ENCODE assay signal across 8 cellular contexts in genomic region chr7:39413866-39414668, GRCh38.
DNase-seq lines count a peak whose midpoint lies in the region; ATAC-seq, FAIRE-seq and TF ChIP-seq lines count a peak whose summit lies in the region.

No MANE protein-coding gene starts in this region.

- H3K9me3 Mint-ChIP-seq in stimulated activated naive B cell treated with anti-CD40 and anti-IgM and Interleukin-4, amounts not matched to agents 10 μg/mL and 1 μg/mL and 100 μg/mL, for 72 hours, result no peaks in the 10 kb centered on the region

- H2BK15ac ChIP-seq in mesendoderm (replicated peaks; ENCODE audit: low read depth), result no peak overlapping the region

- H3K56ac ChIP-seq in mesendoderm (ENCODE audit: low read length), result peak overlapping the region; percentile 86

- H3K79me2 ChIP-seq in mesendoderm (ENCODE audit: control insufficient read depth, insufficient read depth, low read length), result no peaks in the 10 kb centered on the region

- H2AK5ac ChIP-seq in mesendoderm (ENCODE audit: low read length), result no peak overlapping the region

- peak overlapping the region; percentile 90 for H3K4me2 ChIP-seq in mesendoderm (ENCODE audit: low read length)

- no peaks in the 10 kb centered on the region for H3K9me3 ChIP-seq in effector memory CD4-positive, alpha-beta T cell (ENCODE audit: control insufficient read depth, low read length)

- H4K8ac ChIP-seq in mesendoderm (ENCODE audit: low read depth, low read length), result peak overlapping the region; percentile 68

- H3K79me1 ChIP-seq in mesendoderm (ENCODE audit: low read length), result no peaks in the 10 kb centered on the region

- no peaks in the 10 kb centered on the region for H3K27me3 Mint-ChIP-seq in stimulated activated naive B cell treated with anti-CD40 and anti-IgM and Interleukin-4, amounts not matched to agents 10 μg/mL and 1 μg/mL and 100 μg/mL, for 72 hours

- DNase-seq in GM12891 (ENCODE audit: insufficient read length, low spot score) (peak; percentile 36), H4 (ENCODE audit: low spot score) (peak; percentile 78), LoVo (ENCODE audit: low spot score) (peak; percentile 35), mesendoderm (peak; percentile 87)
- DNase-seq in activated CD4-positive, CD25-positive, alpha-beta regulatory T cell treated with anti-CD3 and anti-CD28 coated beads, Interleukin-2, amount 50 U/mL, for 72 hours, result peak; percentile 47
- DNase-seq in effector memory CD4-positive, alpha-beta T cell, result no peak
- peak; percentile 39 for DNase-seq in stimulated activated naive B cell treated with anti-CD40 and anti-IgM and Interleukin-4, amounts not matched to agents 10 μg/mL and 1 μg/mL and 100 μg/mL, for 72 hours
- DNase-seq in effector CD8-positive, alpha-beta T cell (lab: John Stamatoyannopoulos, UW), result no peak

- no peaks in the 10 kb centered on the region for H3K36me3 ChIP-seq in effector memory CD4-positive, alpha-beta T cell (ENCODE audit: control insufficient read depth, insufficient read depth, low read length)
- no peaks in the 10 kb centered on the region for H3K36me3 ChIP-seq in mesendoderm (ENCODE audit: control insufficient read depth, insufficient read depth, low read length)

- peaks cover 3% of the 10 kb centered on the region for H3K4me1 ChIP-seq in effector memory CD4-positive, alpha-beta T cell (ENCODE audit: control insufficient read depth, insufficient read depth, low read length, poor library complexity, severe bottlenecking)
- H3K4me1 ChIP-seq in mesendoderm (ENCODE audit: control insufficient read depth, low read depth, low read length), result no peaks in the 10 kb centered on the region

- peak overlapping the region; percentile 44 for H3K4me3 ChIP-seq in effector memory CD4-positive, alpha-beta T cell (ENCODE audit: insufficient read depth, low read depth, low read length, poor library complexity, severe bottlenecking)
- peak overlapping the region; percentile 72 for H3K4me3 ChIP-seq in mesendoderm (ENCODE audit: low read length)

- H3K9ac ChIP-seq in mesendoderm (ENCODE audit: low read length), result peak overlapping the region; percentile 81

- no peak overlapping the region for H3K23ac ChIP-seq in mesendoderm (ENCODE audit: low read length)

- H3K36me3 Mint-ChIP-seq in stimulated activated naive B cell treated with anti-CD40 and anti-IgM and Interleukin-4, amounts not matched to agents 10 μg/mL and 1 μg/mL and 100 μg/mL, for 72 hours, result no peaks in the 10 kb centered on the region

- peak overlapping the region; percentile 56 for H3K18ac ChIP-seq in mesendoderm (ENCODE audit: low read length)

- H4K5ac ChIP-seq in mesendoderm (ENCODE audit: low read length), result no peak overlapping the region

- H3K4ac ChIP-seq in mesendoderm (ENCODE audit: low read depth, low read length), result no peak overlapping the region

- H3K4me1 Mint-ChIP-seq in stimulated activated naive B cell treated with anti-CD40 and anti-IgM and Interleukin-4, amounts not matched to agents 10 μg/mL and 1 μg/mL and 100 μg/mL, for 72 hours, result peaks cover 5 to 8% of the 10 kb centered on the region in 2 donors

- ATAC-seq in stimulated activated naive B cell treated with anti-CD40 and anti-IgM and Interleukin-4, amounts not matched to agents 10 μg/mL and 1 μg/mL and 100 μg/mL, for 72 hours (replicated peaks), result peak; percentile 94 to 96

- peak overlapping the region; percentile 57 for H3K27ac Mint-ChIP-seq in stimulated activated naive B cell treated with anti-CD40 and anti-IgM and Interleukin-4, amounts not matched to agents 10 μg/mL and 1 μg/mL and 100 μg/mL, for 72 hours

- peak overlapping the region; percentile 91 to 92 for H3K4me3 Mint-ChIP-seq in stimulated activated naive B cell treated with anti-CD40 and anti-IgM and Interleukin-4, amounts not matched to agents 10 μg/mL and 1 μg/mL and 100 μg/mL, for 72 hours

- peak overlapping the region; percentile 30 for H2BK5ac ChIP-seq in mesendoderm (ENCODE audit: low read length)

- peak; percentile 26 for FAIRE-seq in GM12891 (lab: Jason Lieb, UNC)

- no peak overlapping the region for H3K27ac ChIP-seq in effector memory CD4-positive, alpha-beta T cell (ENCODE audit: insufficient read depth, low read length, poor library complexity, severe bottlenecking)
- H3K27ac ChIP-seq in mesendoderm (ENCODE audit: low read depth, low read length), result no peak overlapping the region

- peaks cover 4% of the 10 kb centered on the region for H3K27me3 ChIP-seq in effector memory CD4-positive, alpha-beta T cell (replicated peaks; ENCODE audit: control insufficient read depth, insufficient read depth, low read length, poor library complexity, severe bottlenecking)
- no peaks in the 10 kb centered on the region for H3K27me3 ChIP-seq in mesendoderm (ENCODE audit: insufficient read depth, low read length, poor library complexity)

- TF ChIP-seq POLR2A in GM12891 (IDR thresholded peaks at IDR 0.05; ENCODE audit: low read depth, low read length), result no peak

- WGBS in mesendoderm (ENCODE audit: extremely low coverage, insufficient coverage, low lambda C conversion rate), result no CpG with 5 or more reads among the region's 55 CpGs

- H2BK120ac ChIP-seq in mesendoderm (ENCODE audit: low read depth, low read length), result no peak overlapping the region

TF ChIP-seq in GM12891, 5 proteins besides CTCF, POLR2A, EP300 and RAD21:
- TF ChIP-seq SPI1 (IDR thresholded peaks at IDR 0.05; ENCODE audit: low read depth, low read length), result peak; percentile 43; the same call in 1 of the 2 replicates
- 0 out of 2 replicates have a peak, but pooled peaks have one; percentile 21 for TF ChIP-seq POU2F2 (IDR thresholded peaks at IDR 0.05; ENCODE audit: low read depth, low read length)
- TF ChIP-seq PAX5 (IDR thresholded peaks at IDR 0.05; ENCODE audit: insufficient read depth, low read length, severe bottlenecking), result no peak

Comparison
In these comparisons a context has a peak if more than half of its experiments do, and no peak if none do; other contexts are left out.
1. DNase-seq: peak in GM12891 (single experiment), H4 (single experiment), LoVo (single experiment), activated CD4-positive, CD25-positive, alpha-beta regulatory T cell treated with anti-CD3 and anti-CD28 coated beads, Interleukin-2, amount 50 U/mL, for 72 hours (single experiment), mesendoderm (single experiment) and stimulated activated naive B cell treated with anti-CD40 and anti-IgM and Interleukin-4, amounts not matched to agents 10 μg/mL and 1 μg/mL and 100 μg/mL, for 72 hours (single experiment); none in effector memory CD4-positive, alpha-beta T cell (0 of 3) and effector CD8-positive, alpha-beta T cell (single experiment).